ENCODE assay signal across 1 cellular context in the genomic region with DNA sequence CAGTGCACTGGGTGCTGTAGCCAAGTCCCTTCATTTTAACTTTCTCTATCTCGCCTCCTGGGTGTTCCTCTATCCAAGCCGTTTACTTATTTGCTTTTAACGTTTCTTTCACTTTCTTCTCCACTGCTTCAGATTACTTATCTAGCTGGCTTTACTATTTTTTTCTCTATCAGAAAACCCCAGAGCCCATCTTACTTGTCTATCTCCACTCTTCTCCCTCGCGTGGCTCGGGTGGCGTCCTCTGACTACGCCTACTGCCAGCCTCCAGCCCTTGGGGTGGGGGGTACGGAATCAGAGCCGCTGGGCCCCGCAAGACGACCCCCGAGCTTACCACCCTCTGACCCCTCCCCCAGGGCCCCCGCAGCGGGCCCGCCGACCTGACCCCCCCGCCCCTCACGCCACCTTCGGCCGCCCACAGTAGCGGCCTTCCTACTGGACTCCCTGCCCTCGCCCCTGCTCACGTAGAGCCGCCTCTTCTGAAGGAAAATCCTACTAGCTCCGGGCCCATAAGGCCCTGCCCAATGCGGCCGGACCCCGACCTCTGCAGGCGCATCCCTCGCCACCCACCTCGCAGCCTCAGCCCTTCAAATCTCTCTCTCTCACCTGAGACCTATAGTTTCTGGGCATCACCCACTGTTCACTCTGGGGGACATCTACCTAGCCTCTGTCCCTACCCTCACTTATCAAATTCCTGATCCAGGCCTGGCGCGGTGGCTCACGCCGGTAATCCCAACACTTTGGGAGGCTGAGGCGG.
TF ChIP-seq lines count a peak whose summit lies in the region.

No MANE protein-coding gene starts in this region.

TF ChIP-seq in HepG2, 621 proteins besides CTCF, POLR2A, EP300 and RAD21 (continues in another document):
- TF ChIP-seq ZNF674 (CRISPR knock-in tag; IDR thresholded peaks at IDR 0.05; ENCODE audit: low read depth), result 0 out of 2 replicates have a peak, but pooled peaks have one; percentile 18
- no peak for TF ChIP-seq NONO (IDR thresholded peaks at IDR 0.05)
- TF ChIP-seq NONO (CRISPR knock-in tag; conservative IDR thresholded peaks at IDR 0.05), result no peak
- TF ChIP-seq JDP2 (CRISPR knock-in tag; IDR thresholded peaks at IDR 0.05; ENCODE audit: borderline replicate concordance), result no peak
- TF ChIP-seq CBX2 (IDR thresholded peaks at IDR 0.05; ENCODE audit: low read depth, low read length), result no peak
- no peak for TF ChIP-seq CBX2 (CRISPR knock-in tag; IDR thresholded peaks at IDR 0.05; ENCODE audit: low read depth)
- TF ChIP-seq HNF4G (IDR thresholded peaks at IDR 0.05; ENCODE audit: borderline replicate concordance, low read depth, low read length), result peak; percentile 24; the same call in 1 of the 2 replicates
- TF ChIP-seq HNF4G (CRISPR knock-in tag; IDR thresholded peaks at IDR 0.05; ENCODE audit: borderline replicate concordance, low read depth), result no peak
- peak; percentile 34; the same call in 1 of the 2 replicates for TF ChIP-seq ZNF160 (CRISPR knock-in tag; IDR thresholded peaks at IDR 0.05)
- TF ChIP-seq GFI1 (CRISPR knock-in tag; IDR thresholded peaks at IDR 0.05; ENCODE audit: borderline replicate concordance), result peak; percentile 54; the same call in 1 of the 2 replicates
- TF ChIP-seq ZNF704 (CRISPR knock-in tag; IDR thresholded peaks at IDR 0.05; ENCODE audit: borderline replicate concordance), result no peak
- TF ChIP-seq DNMT3B (CRISPR knock-in tag; conservative IDR thresholded peaks at IDR 0.05), result no peak
- peak; percentile 23; the same call in 1 of the 2 replicates for TF ChIP-seq PAXIP1 (CRISPR knock-in tag; conservative IDR thresholded peaks at IDR 0.05)
- TF ChIP-seq ZNF549 (CRISPR knock-in tag; IDR thresholded peaks at IDR 0.05), result no peak
- peak; percentile 33; the same call in 1 of the 2 replicates for TF ChIP-seq MTA1 (CRISPR knock-in tag; IDR thresholded peaks at IDR 0.05; ENCODE audit: borderline replicate concordance)
- peak; percentile 74 for TF ChIP-seq ZMYM4 (CRISPR knock-in tag; IDR thresholded peaks at IDR 0.05)
- TF ChIP-seq TARDBP (CRISPR knock-in tag; IDR thresholded peaks at IDR 0.05), result no peak
- peak; percentile 4 for TF ChIP-seq ZNF230 (CRISPR knock-in tag; IDR thresholded peaks at IDR 0.05)
- TF ChIP-seq SIX1 (CRISPR knock-in tag; IDR thresholded peaks at IDR 0.05; ENCODE audit: borderline replicate concordance), result no peak
- TF ChIP-seq, protein P1, sequence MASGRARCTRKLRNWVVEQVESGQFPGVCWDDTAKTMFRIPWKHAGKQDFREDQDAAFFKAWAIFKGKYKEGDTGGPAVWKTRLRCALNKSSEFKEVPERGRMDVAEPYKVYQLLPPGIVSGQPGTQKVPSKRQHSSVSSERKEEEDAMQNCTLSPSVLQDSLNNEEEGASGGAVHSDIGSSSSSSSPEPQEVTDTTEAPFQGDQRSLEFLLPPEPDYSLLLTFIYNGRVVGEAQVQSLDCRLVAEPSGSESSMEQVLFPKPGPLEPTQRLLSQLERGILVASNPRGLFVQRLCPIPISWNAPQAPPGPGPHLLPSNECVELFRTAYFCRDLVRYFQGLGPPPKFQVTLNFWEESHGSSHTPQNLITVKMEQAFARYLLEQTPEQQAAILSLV (CRISPR knock-in tag; IDR thresholded peaks at IDR 0.05; ENCODE audit: borderline replicate concordance), result no peak
- TF ChIP-seq, protein P2, sequence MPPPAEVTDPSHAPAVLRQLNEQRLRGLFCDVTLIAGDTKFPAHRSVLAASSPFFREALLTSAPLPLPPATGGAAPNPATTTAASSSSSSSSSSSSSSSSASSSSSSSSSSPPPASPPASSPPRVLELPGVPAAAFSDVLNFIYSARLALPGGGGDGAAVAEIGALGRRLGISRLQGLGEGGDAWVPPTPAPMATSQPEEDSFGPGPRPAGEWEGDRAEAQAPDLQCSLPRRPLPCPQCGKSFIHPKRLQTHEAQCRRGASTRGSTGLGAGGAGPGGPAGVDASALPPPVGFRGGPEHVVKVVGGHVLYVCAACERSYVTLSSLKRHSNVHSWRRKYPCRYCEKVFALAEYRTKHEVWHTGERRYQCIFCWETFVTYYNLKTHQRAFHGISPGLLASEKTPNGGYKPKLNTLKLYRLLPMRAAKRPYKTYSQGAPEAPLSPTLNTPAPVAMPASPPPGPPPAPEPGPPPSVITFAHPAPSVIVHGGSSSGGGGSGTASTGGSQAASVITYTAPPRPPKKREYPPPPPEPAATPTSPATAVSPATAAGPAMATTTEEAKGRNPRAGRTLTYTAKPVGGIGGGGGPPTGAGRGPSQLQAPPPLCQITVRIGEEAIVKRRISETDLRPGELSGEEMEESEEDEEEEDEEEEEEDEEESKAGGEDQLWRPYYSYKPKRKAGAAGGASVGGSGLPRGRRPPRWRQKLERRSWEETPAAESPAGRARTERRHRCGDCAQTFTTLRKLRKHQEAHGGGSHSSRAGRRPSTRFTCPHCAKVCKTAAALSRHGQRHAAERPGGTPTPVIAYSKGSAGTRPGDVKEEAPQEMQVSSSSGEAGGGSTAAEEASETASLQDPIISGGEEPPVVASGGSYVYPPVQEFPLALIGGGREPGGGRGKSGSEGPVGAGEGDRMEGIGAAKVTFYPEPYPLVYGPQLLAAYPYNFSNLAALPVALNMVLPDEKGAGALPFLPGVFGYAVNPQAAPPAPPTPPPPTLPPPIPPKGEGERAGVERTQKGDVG (CRISPR knock-in tag; IDR thresholded peaks at IDR 0.05; ENCODE audit: borderline replicate concordance), result peak; percentile 66; the same call in 1 of the 2 replicates
- no peak for TF ChIP-seq ZSCAN20 (CRISPR knock-in tag; IDR thresholded peaks at IDR 0.05; ENCODE audit: borderline replicate concordance)
- TF ChIP-seq, protein P3, sequence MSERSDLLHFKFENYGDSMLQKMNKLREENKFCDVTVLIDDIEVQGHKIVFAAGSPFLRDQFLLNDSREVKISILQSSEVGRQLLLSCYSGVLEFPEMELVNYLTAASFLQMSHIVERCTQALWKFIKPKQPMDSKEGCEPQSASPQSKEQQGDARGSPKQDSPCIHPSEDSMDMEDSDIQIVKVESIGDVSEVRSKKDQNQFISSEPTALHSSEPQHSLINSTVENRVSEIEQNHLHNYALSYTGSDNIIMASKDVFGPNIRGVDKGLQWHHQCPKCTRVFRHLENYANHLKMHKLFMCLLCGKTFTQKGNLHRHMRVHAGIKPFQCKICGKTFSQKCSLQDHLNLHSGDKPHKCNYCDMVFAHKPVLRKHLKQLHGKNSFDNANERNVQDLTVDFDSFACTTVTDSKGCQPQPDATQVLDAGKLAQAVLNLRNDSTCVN (CRISPR knock-in tag; IDR thresholded peaks at IDR 0.05; ENCODE audit: borderline replicate concordance), result no peak
- TF ChIP-seq NPAS2 (CRISPR knock-in tag; IDR thresholded peaks at IDR 0.05; ENCODE audit: borderline replicate concordance), result no peak
- peak; percentile 50 for TF ChIP-seq HNRNPLL (IDR thresholded peaks at IDR 0.05; ENCODE audit: low read depth, low read length, poor library complexity, severe bottlenecking)
- peak; percentile 27; the same call in 1 of the 2 replicates for TF ChIP-seq ATF3 (CRISPR knock-in tag; IDR thresholded peaks at IDR 0.05)
- TF ChIP-seq POLR2AphosphoS5 (IDR thresholded peaks at IDR 0.05; ENCODE audit: low read depth, low read length), result peak; percentile 64; the same call in 1 of the 2 replicates
- TF ChIP-seq ZNF776 (CRISPR knock-in tag; IDR thresholded peaks at IDR 0.05), result peak; percentile 72
- TF ChIP-seq RFXANK (CRISPR knock-in tag; IDR thresholded peaks at IDR 0.05), result 0 out of 2 replicates have a peak, but pooled peaks have one; percentile 77
- TF ChIP-seq EHMT2 (IDR thresholded peaks at IDR 0.05; ENCODE audit: borderline replicate concordance, low read depth, low read length), result no peak
- TF ChIP-seq TAF1 (CRISPR knock-in tag; IDR thresholded peaks at IDR 0.05), result peak; percentile 52; the same call in 1 of the 2 replicates
- no peak for TF ChIP-seq ZBTB34 (CRISPR knock-in tag; IDR thresholded peaks at IDR 0.05)
- TF ChIP-seq ZNF703 (CRISPR knock-in tag; IDR thresholded peaks at IDR 0.05; ENCODE audit: borderline replicate concordance), result no peak
- peak; percentile 18 for TF ChIP-seq PHF8 (CRISPR knock-in tag; IDR thresholded peaks at IDR 0.05)
- 0 out of 2 replicates have a peak, but pooled peaks have one; percentile 43 for TF ChIP-seq SNAPC2 (CRISPR knock-in tag; IDR thresholded peaks at IDR 0.05)
- TF ChIP-seq ZBTB14 (CRISPR knock-in tag; IDR thresholded peaks at IDR 0.05), result no peak
- TF ChIP-seq ZNF121 (CRISPR knock-in tag; IDR thresholded peaks at IDR 0.05), result 0 out of 2 replicates have a peak, but pooled peaks have one; percentile 30
- peak in 1 of 2 experiments; percentile 74; a peak in 1 of 4 replicates for TF ChIP-seq REST (IDR thresholded peaks at IDR 0.05; ENCODE audit: borderline replicate concordance in 1 of 2, low read depth in 1 of 2, low read length in 2 of 2)
- TF ChIP-seq ARID2 (CRISPR knock-in tag; IDR thresholded peaks at IDR 0.05; ENCODE audit: borderline replicate concordance), result 0 out of 2 replicates have a peak, but pooled peaks have one; percentile 16
